ENCODE assay signal across 2 cellular contexts in genomic region chr11:47468598-47469214, GRCh38.
TF ChIP-seq lines count a peak whose summit lies in the region.

No MANE protein-coding gene starts in this region.

TF ChIP-seq in SK-N-SH treated with all-trans-retinoic acid at 6 μM for 48 hours, 23 proteins besides CTCF, POLR2A, EP300 and RAD21 (continued from another document):
- TF ChIP-seq TSHZ2 (CRISPR knock-in tag; IDR thresholded peaks at IDR 0.05) (no peak), TOX (CRISPR knock-in tag; IDR thresholded peaks at IDR 0.05; ENCODE audit: borderline replicate concordance) (no peak), CSRNP3 (CRISPR knock-in tag; IDR thresholded peaks at IDR 0.05) (no peak), BACH2 (CRISPR knock-in tag; IDR thresholded peaks at IDR 0.05; ENCODE audit: borderline replicate concordance) (no peak), PATZ1 (CRISPR knock-in tag; IDR thresholded peaks at IDR 0.05; ENCODE audit: borderline replicate concordance) (no peak), ZFP30 (CRISPR knock-in tag; IDR thresholded peaks at IDR 0.05) (no peak), ZFP3 (CRISPR knock-in tag; IDR thresholded peaks at IDR 0.05) (no peak), ZNF70 (CRISPR knock-in tag; IDR thresholded peaks at IDR 0.05) (no peak), ISL1 (CRISPR knock-in tag; IDR thresholded peaks at IDR 0.05) (no peak), ARNTL (CRISPR knock-in tag; IDR thresholded peaks at IDR 0.05; ENCODE audit: borderline replicate concordance, low read depth) (no peak), PPARA (CRISPR knock-in tag; IDR thresholded peaks at IDR 0.05; ENCODE audit: borderline replicate concordance) (no peak)

TF ChIP-seq in SK-N-SH, 30 proteins besides CTCF, POLR2A, EP300 and RAD21 (continued from another document):
- no peak for TF ChIP-seq ZBTB33 (IDR thresholded peaks at IDR 0.05; ENCODE audit: borderline replicate concordance, low read depth)
- TF ChIP-seq CHD2 (IDR thresholded peaks at IDR 0.05; ENCODE audit: low read length, partially characterized antibody), result no peak
- no peak for TF ChIP-seq POLR2AphosphoS5 (IDR thresholded peaks at IDR 0.05; ENCODE audit: low read depth, low read length)
- no peak for TF ChIP-seq FOXM1 (IDR thresholded peaks at IDR 0.05; ENCODE audit: low read depth)
